In genomic region chr13:100148422-100148821, GRCh38 we compare ENCODE assay signal across 25 cellular contexts. TPM values are rescaled to one million over a fixed set of nuclear protein-coding genes. Genes with fewer than 3 reads are reported as not detected.
DNase-seq lines count a peak whose midpoint lies in the region; ATAC-seq and TF ChIP-seq lines count a peak whose summit lies in the region.
"Had no signal": no experiment of that assay in that cellular context is flagged by ENCODE, and none has a peak within 500 bp of the region (broad histone marks: within the 10 kb centered on the region; RNA-seq: fewer than 3 reads in every experiment).

No MANE protein-coding gene starts in this region.

- peaks cover 4% of the 10 kb centered on the region for H3K9me3 Mint-ChIP-seq in endodermal cell

- H3K27ac ChIP-seq in HUES48 (ENCODE audit: low read depth, low read length), result peak overlapping the region; percentile 98
- no peak overlapping the region for H3K27ac ChIP-seq in endodermal cell (ENCODE audit: low read depth, low read length)
- peak overlapping the region; percentile 40 for H3K27ac ChIP-seq in iPS-20b (ENCODE audit: low read length)
- H3K27ac ChIP-seq: A549; BLaER1 treated with 17β-estradiol and CSF1 and Interleukin-3, amounts not matched to agents 10 nM and 100 nM had no signal

- H3K27me3 ChIP-seq in HUES48 (ENCODE audit: control insufficient read depth, insufficient read depth, low read length), result no peaks in the 10 kb centered on the region
- H3K27me3 ChIP-seq in endodermal cell (ENCODE audit: control insufficient read depth, insufficient read depth, low read length, poor library complexity, severe bottlenecking), result no peaks in the 10 kb centered on the region
- no peaks in the 10 kb centered on the region for H3K27me3 ChIP-seq in iPS-20b (ENCODE audit: insufficient read depth, low read length)
- H3K27me3 ChIP-seq: BLaER1 treated with 17β-estradiol and CSF1 and Interleukin-3, amounts not matched to agents 10 nM and 100 nM; MG63 had no signal

- H3K36me3 Mint-ChIP-seq in endodermal cell (ENCODE audit: low read depth), result peaks cover 48% of the 10 kb centered on the region

- ATAC-seq in HG02973 (IDR thresholded peaks at IDR 0.05; ENCODE audit: unreplicated experiment), result no peak
- no peak for ATAC-seq in sciatic nerve
- ATAC-seq: A549, GM12878, PC-3 had no signal

- H3K4me1 ChIP-seq in HUES48 (ENCODE audit: control insufficient read depth, insufficient read depth, low read length) (peaks cover 33% of the 10 kb centered on the region), endodermal cell (ENCODE audit: control insufficient read depth, insufficient read depth, low read length) (no peaks in the 10 kb centered on the region), iPS-20b (ENCODE audit: insufficient read depth, low read length) (peaks cover 36% of the 10 kb centered on the region)
- H3K4me1 ChIP-seq: A549; BLaER1 treated with 17β-estradiol and CSF1 and Interleukin-3, amounts not matched to agents 10 nM and 100 nM had no signal

- no peaks in the 10 kb centered on the region for H3K27me3 Mint-ChIP-seq in endodermal cell (ENCODE audit: insufficient read depth)
- H3K27me3 Mint-ChIP-seq: CD4-positive, alpha-beta T cell had no signal

- 63 to 100% methylated on average over 1 to 4 of the region's 4 CpGs for WGBS in endodermal cell (ENCODE audit: insufficient coverage in 1 of 2, insufficient read length in 1 of 2), 2 experiments

- H3K4me3 ChIP-seq in HUES48 (ENCODE audit: low read depth, low read length), result peak overlapping the region; percentile 22; the same call in 1 of the 2 replicates
- H3K4me3 ChIP-seq in endodermal cell (ENCODE audit: low read length), result no peak overlapping the region
- H3K4me3 ChIP-seq in iPS-20b (ENCODE audit: low read length), result peak overlapping the region; percentile 37; the same call in 1 of the 2 replicates
- H3K4me3 ChIP-seq: A549; BLaER1 treated with 17β-estradiol and CSF1 and Interleukin-3, amounts not matched to agents 10 nM and 100 nM; GM12878; MG63 had no signal

- no peak for DNase-seq in endodermal cell
- no peak for DNase-seq in COLO668 (lab: John Stamatoyannopoulos, UW; ENCODE audit: unreplicated experiment)
- DNase-seq in sciatic nerve (ENCODE audit: low spot score), result no peak
- no peak for DNase-seq in NCI-H526 (lab: John Stamatoyannopoulos, UW)
- DNase-seq: AML-193; CD4-positive, alpha-beta T cell; COR-L47; GOT3; IMR-90; KG1; MG63; NCI-H1105 treated with DMSO at 0.1 percent for 48 hours; NCI-H146; NCI-H1930; NCI-H2107; NCI-H524; NCI-H774; PC-3; SK-N-SH had no signal

- H3K36me3 ChIP-seq in HUES48 (ENCODE audit: control insufficient read depth, insufficient read depth, low read length) (peaks cover 7% of the 10 kb centered on the region; the same call in 1 of the 2 replicates), endodermal cell (ENCODE audit: control insufficient read depth, insufficient read depth, low read length) (peaks cover 35% of the 10 kb centered on the region), iPS-20b (ENCODE audit: insufficient read depth, low read depth, low read length) (peaks cover 12% of the 10 kb centered on the region; the same call in 1 of the 2 replicates)

- H3K9ac ChIP-seq in HUES48 (ENCODE audit: low read depth, low read length), result peak overlapping the region; percentile 53; the same call in 1 of the 2 replicates
- H3K9ac ChIP-seq in endodermal cell (ENCODE audit: extremely low read depth, low read length, poor library complexity, severe bottlenecking), result no peak overlapping the region
- H3K9ac ChIP-seq in iPS-20b (ENCODE audit: low read depth, low read length), result peak overlapping the region; percentile 76
- H3K9ac ChIP-seq: BLaER1 treated with 17β-estradiol and CSF1 and Interleukin-3, amounts not matched to agents 10 nM and 100 nM; SK-N-SH had no signal

- no peak for TF ChIP-seq CTCF in endodermal cell (conservative IDR thresholded peaks at IDR 0.05)

- H3K27ac Mint-ChIP-seq in endodermal cell, result peak overlapping the region; percentile 80
- H3K27ac Mint-ChIP-seq: CD4-positive, alpha-beta T cell had no signal

- no peaks in the 10 kb centered on the region for H3K9me3 ChIP-seq in HUES48 (ENCODE audit: control insufficient read depth, insufficient read depth, low read length)
- peaks cover 4% of the 10 kb centered on the region for H3K9me3 ChIP-seq in endodermal cell (ENCODE audit: control insufficient read depth, low read length)
- H3K9me3 ChIP-seq in iPS-20b (ENCODE audit: insufficient read depth, low read depth, low read length), result no peaks in the 10 kb centered on the region
- H3K9me3 ChIP-seq: A549, SK-N-SH had no signal

- H3K4me1 Mint-ChIP-seq in endodermal cell, result peaks cover 8% of the 10 kb centered on the region

- intact Hi-C loops in sciatic nerve (cut with DNase I), result no loop called here

- no peak overlapping the region for H3K4me3 Mint-ChIP-seq in endodermal cell
- H3K4me3 Mint-ChIP-seq: CD4-positive, alpha-beta T cell had no signal

RNA-seq across cellular contexts. Expression of gene PCCA, which starts 59.5 kb away (rescaled TPM):
- total RNA-seq in endodermal cell (10 to 100 TPM; 60.2 to 67.2 TPM), sciatic nerve (34.8 TPM)
- 57.6 TPM for polyA plus RNA-seq in endodermal cell (2013, experiment 1 of 2)
- 59.6 TPM for polyA plus RNA-seq in endodermal cell (2013, experiment 2 of 2)
